23 cellular contexts compared by ENCODE assay signal in the genomic region with DNA sequence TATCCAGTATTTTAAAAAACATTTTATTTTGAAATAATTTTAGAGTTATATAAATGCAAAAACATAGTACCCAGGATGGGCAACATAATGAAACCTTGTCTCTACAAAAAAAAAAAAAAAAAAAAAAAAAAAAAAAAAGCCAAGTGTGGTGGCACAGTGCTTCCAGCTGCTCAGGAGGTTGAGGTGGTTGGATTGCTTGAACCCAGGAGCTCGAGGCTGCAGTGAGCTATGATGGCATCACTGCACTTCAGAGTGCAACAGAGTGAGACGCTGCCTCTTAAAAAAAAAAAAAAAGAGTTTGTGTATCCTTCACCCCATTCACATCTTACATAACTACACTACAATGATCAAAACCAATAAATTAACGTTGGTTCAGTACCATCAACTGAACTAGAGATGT.
"Had no signal": no experiment of that assay in that cellular context is flagged by ENCODE, and none has a peak within 500 bp of the region (broad histone marks: within the 10 kb centered on the region; RNA-seq: fewer than 3 reads in every experiment).

No MANE protein-coding gene starts in this region.

- H3K36me3 ChIP-seq: heart right ventricle, lower lobe of right lung, WERI-Rb-1 had no signal

- H3K27ac Mint-ChIP-seq: activated CD4-positive, alpha-beta T cell treated with anti-CD3 and anti-CD28 coated beads, Interleukin-2, amount 10 ng/mL, durations not matched to agents 7 days and 5 days; activated CD8-positive, alpha-beta T cell treated with anti-CD3 and anti-CD28 coated beads, Interleukin-2, amount 10 ng/mL, durations not matched to agents 7 days and 5 days; activated naive CD8-positive, alpha-beta T cell treated with anti-CD3 and anti-CD28 coated beads, Interleukin-2, amount 50 U/mL, for 24 hours; activated T-helper 1 cell treated with anti-CD3 and anti-CD28 coated beads, Interleukin-12 subunit alpha, Interleukin-12 subunit beta, Interleukin-2, Interleukin-4 antibody, amounts not matched to agents 30 ng/mL and 10 ng/mL and 1 ng/mL, durations not matched to agents 14 hours and 24 hours and 36 hours; naive thymus-derived CD4-positive, alpha-beta T cell; stimulated activated effector memory CD8-positive, alpha-beta T cell treated with anti-CD3 and anti-CD28 coated beads, Interleukin-12 subunit alpha, Interleukin-12 subunit beta, amount 100 ng/mL, for 72 hours; stimulated activated naive CD8-positive, alpha-beta T cell treated with anti-CD3 and anti-CD28 coated beads, Interleukin-15, amount 100 ng/mL, for 72 hours had no signal

- DNase-seq: activated CD4-positive, alpha-beta T cell treated with anti-CD3 and anti-CD28 coated beads, Interleukin-2, amount 10 ng/mL, durations not matched to agents 7 days and 5 days; activated CD4-positive, CD25-positive, alpha-beta regulatory T cell treated with anti-CD3 and anti-CD28 coated beads, Interleukin-2, amount 50 U/mL, for 72 hours; activated CD8-positive, alpha-beta T cell treated with anti-CD3 and anti-CD28 coated beads, Interleukin-2, amount 10 ng/mL, durations not matched to agents 7 days and 5 days; activated gamma-delta T cell; activated naive CD4-positive, alpha-beta T cell treated with anti-CD3 and anti-CD28 coated beads, Interleukin-2, amount 50 U/mL, for 16 hours; activated naive CD8-positive, alpha-beta T cell treated with anti-CD3 and anti-CD28 coated beads, Interleukin-2, amount 50 U/mL, for 24 hours; cerebellar nuclear complex; cortex of kidney; foreskin fibroblast; heart right ventricle; lower lobe of right lung; naive thymus-derived CD4-positive, alpha-beta T cell; occipital lobe; small intestine; stimulated activated CD4-positive, alpha-beta T cell treated with anti-CD3 and anti-CD28 coated beads, Interleukin-2, amount 100 ng/mL, for 24 hours; stimulated activated naive CD8-positive, alpha-beta T cell treated with anti-CD3 and anti-CD28 coated beads, Interleukin-15, amount 100 ng/mL, for 72 hours; WERI-Rb-1 had no signal

- H3K9me3 Mint-ChIP-seq: activated CD4-positive, alpha-beta T cell treated with anti-CD3 and anti-CD28 coated beads, Interleukin-2, amount 10 ng/mL, durations not matched to agents 7 days and 5 days; activated naive CD8-positive, alpha-beta T cell treated with anti-CD3 and anti-CD28 coated beads, Interleukin-2, amount 50 U/mL, for 24 hours; activated T-helper 1 cell treated with anti-CD3 and anti-CD28 coated beads, Interleukin-12 subunit alpha, Interleukin-12 subunit beta, Interleukin-2, Interleukin-4 antibody, amounts not matched to agents 30 ng/mL and 10 ng/mL and 1 ng/mL, durations not matched to agents 14 hours and 24 hours and 36 hours; naive thymus-derived CD4-positive, alpha-beta T cell; neural crest cell; stimulated activated effector memory CD8-positive, alpha-beta T cell treated with anti-CD3 and anti-CD28 coated beads, Interleukin-12 subunit alpha, Interleukin-12 subunit beta, amount 100 ng/mL, for 72 hours; stimulated activated naive CD8-positive, alpha-beta T cell treated with anti-CD3 and anti-CD28 coated beads, Interleukin-15, amount 100 ng/mL, for 72 hours had no signal

- H3K4me1 Mint-ChIP-seq: activated naive CD8-positive, alpha-beta T cell treated with anti-CD3 and anti-CD28 coated beads, Interleukin-2, amount 50 U/mL, for 24 hours; stimulated activated effector memory CD8-positive, alpha-beta T cell treated with anti-CD3 and anti-CD28 coated beads, Interleukin-12 subunit alpha, Interleukin-12 subunit beta, amount 100 ng/mL, for 72 hours; stimulated activated naive CD8-positive, alpha-beta T cell treated with anti-CD3 and anti-CD28 coated beads, Interleukin-15, amount 100 ng/mL, for 72 hours had no signal

- H3K36me3 Mint-ChIP-seq: naive thymus-derived CD4-positive, alpha-beta T cell; stimulated activated effector memory CD8-positive, alpha-beta T cell treated with anti-CD3 and anti-CD28 coated beads, Interleukin-12 subunit alpha, Interleukin-12 subunit beta, amount 100 ng/mL, for 72 hours had no signal

- H3K4me3 ChIP-seq: heart right ventricle, lower lobe of right lung, tibial nerve had no signal

- H3K27ac ChIP-seq: heart right ventricle, lower lobe of right lung, tibial nerve, WERI-Rb-1 had no signal

- H3K4me3 Mint-ChIP-seq: activated CD4-positive, alpha-beta T cell treated with anti-CD3 and anti-CD28 coated beads, Interleukin-2, amount 10 ng/mL, durations not matched to agents 7 days and 5 days; activated CD8-positive, alpha-beta T cell treated with anti-CD3 and anti-CD28 coated beads, Interleukin-2, amount 10 ng/mL, durations not matched to agents 7 days and 5 days; activated naive CD8-positive, alpha-beta T cell treated with anti-CD3 and anti-CD28 coated beads, Interleukin-2, amount 50 U/mL, for 24 hours; activated T-helper 1 cell treated with anti-CD3 and anti-CD28 coated beads, Interleukin-12 subunit alpha, Interleukin-12 subunit beta, Interleukin-2, Interleukin-4 antibody, amounts not matched to agents 30 ng/mL and 10 ng/mL and 1 ng/mL, durations not matched to agents 14 hours and 24 hours and 36 hours; naive thymus-derived CD4-positive, alpha-beta T cell; neural crest cell; stimulated activated effector memory CD8-positive, alpha-beta T cell treated with anti-CD3 and anti-CD28 coated beads, Interleukin-12 subunit alpha, Interleukin-12 subunit beta, amount 100 ng/mL, for 72 hours; stimulated activated naive CD8-positive, alpha-beta T cell treated with anti-CD3 and anti-CD28 coated beads, Interleukin-15, amount 100 ng/mL, for 72 hours had no signal

- H3K27me3 Mint-ChIP-seq: activated CD4-positive, alpha-beta T cell treated with anti-CD3 and anti-CD28 coated beads, Interleukin-2, amount 10 ng/mL, durations not matched to agents 7 days and 5 days; activated naive CD8-positive, alpha-beta T cell treated with anti-CD3 and anti-CD28 coated beads, Interleukin-2, amount 50 U/mL, for 24 hours; naive thymus-derived CD4-positive, alpha-beta T cell; stimulated activated naive CD8-positive, alpha-beta T cell treated with anti-CD3 and anti-CD28 coated beads, Interleukin-15, amount 100 ng/mL, for 72 hours had no signal

- H3K9me3 ChIP-seq: lower lobe of right lung had no signal

- ATAC-seq: activated CD8-positive, alpha-beta T cell treated with anti-CD3 and anti-CD28 coated beads, Interleukin-2, amount 10 ng/mL, durations not matched to agents 7 days and 5 days; activated naive CD8-positive, alpha-beta T cell treated with anti-CD3 and anti-CD28 coated beads, Interleukin-2, amount 50 U/mL, for 24 hours; heart right ventricle; left lobe of liver; naive thymus-derived CD4-positive, alpha-beta T cell; sciatic nerve; stimulated activated effector memory CD8-positive, alpha-beta T cell treated with anti-CD3 and anti-CD28 coated beads, Interleukin-12 subunit alpha, Interleukin-12 subunit beta, amount 100 ng/mL, for 72 hours; stimulated activated naive CD8-positive, alpha-beta T cell treated with anti-CD3 and anti-CD28 coated beads, Interleukin-15, amount 100 ng/mL, for 72 hours had no signal

- H3K27me3 ChIP-seq: heart right ventricle, tibial nerve had no signal
